Comparison of ENCODE assay signal across 20 cellular contexts in the genomic region with DNA sequence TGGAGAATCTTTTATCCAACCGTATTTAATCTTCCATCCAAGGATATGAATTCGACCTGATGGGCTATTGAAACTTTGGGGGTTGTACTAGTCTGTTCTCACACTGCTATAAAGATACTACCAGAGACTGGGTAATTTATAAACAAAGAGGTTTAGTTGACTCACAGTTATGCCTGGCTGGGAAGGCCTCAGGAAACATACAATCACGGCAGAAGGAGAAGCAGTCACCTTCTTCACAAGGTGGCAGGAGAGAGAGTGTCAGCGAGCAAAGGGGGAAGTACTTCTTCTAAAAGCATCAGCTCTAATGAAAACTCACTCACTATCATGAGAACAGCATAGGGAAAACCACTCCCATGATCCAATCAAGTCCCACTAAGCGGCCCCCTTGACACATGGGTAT.
"Had no signal": no experiment of that assay in that cellular context is flagged by ENCODE, and none has a peak within 500 bp of the region (broad histone marks: within the 10 kb centered on the region; RNA-seq: fewer than 3 reads in every experiment).

No MANE protein-coding gene starts in this region.

- DNase-seq: stimulated activated CD4-positive, alpha-beta T cell treated with anti-CD3 and anti-CD28 coated beads, Interleukin-2, amount 100 ng/mL, for 48 hours; stimulated activated CD4-positive, alpha-beta T cell treated with anti-CD3 and anti-CD28 coated beads, Interleukin-4, amount 100 ng/mL, for 1 hour; stimulated activated CD4-positive, alpha-beta T cell treated with anti-CD3 and anti-CD28 coated beads, Interleukin-4, amount 100 ng/mL, for 24 hours; stimulated activated CD4-positive, alpha-beta T cell treated with anti-CD3 and anti-CD28 coated beads, Interleukin-4, amount 100 ng/mL, for 4 hours; stimulated activated CD8-positive, alpha-beta memory T cell treated with anti-CD3 and anti-CD28 coated beads, Interleukin-4, amount 100 ng/mL, for 48 hours; stimulated activated naive B cell treated with anti-CD40 and anti-IgM and Interleukin-4, amounts not matched to agents 10 μg/mL and 1 μg/mL and 100 μg/mL, for 72 hours; stimulated activated naive CD4-positive, alpha-beta T cell; stimulated activated naive CD4-positive, alpha-beta T cell treated with Interleukin-2 at 50 U/mL for 16 hours; stimulated activated naive CD8-positive, alpha-beta T cell treated with anti-CD3 and anti-CD28 coated beads, Interleukin-15, amount 100 ng/mL, for 72 hours; stimulated activated naive CD8-positive, alpha-beta T cell treated with anti-CD3 and anti-CD28 coated beads, Interleukin-15, Interleukin-2, amounts not matched to agents 100 U/mL and 50 U/mL, for 24 hours; stomach; substantia nigra; testis; thyroid gland; tibial artery; transverse colon; trophoblast cell; upper lobe of left lung; upper lobe of right lung; uterus had no signal
